In genomic region chr3:10464068-10464434, GRCh38 we compare ENCODE assay signal across 29 cellular contexts. TPM values are rescaled to one million over a fixed set of nuclear protein-coding genes. Genes with fewer than 3 reads are reported as not detected.
A peak's percentile ranks its signal among the peaks of the same experiment; 100 is the strongest.
DNase-seq lines count a peak whose midpoint lies in the region; ATAC-seq and TF ChIP-seq lines count a peak whose summit lies in the region.
"Had no signal": no experiment of that assay in that cellular context is flagged by ENCODE, and none has a peak within 500 bp of the region (broad histone marks: within the 10 kb centered on the region; RNA-seq: fewer than 3 reads in every experiment).

No MANE protein-coding gene starts in this region.

- H3K79me2 ChIP-seq in osteoblast (ENCODE audit: insufficient read depth, low read length) = no peaks in the 10 kb centered on the region

- H3K36me3 ChIP-seq in osteoblast (ENCODE audit: insufficient read depth, low read length) = no peaks in the 10 kb centered on the region
- H3K36me3 ChIP-seq: HAP-1, pancreas, upper lobe of right lung had no signal

- no peaks in the 10 kb centered on the region for H3K9me3 ChIP-seq in osteoblast (ENCODE audit: low read depth, low read length)
- H3K9me3 ChIP-seq: HAP-1, pancreas, upper lobe of right lung had no signal

- H3K4me2 ChIP-seq in osteoblast (ENCODE audit: insufficient read depth, low read length) = no peak overlapping the region
- H3K4me2 ChIP-seq: smooth muscle cell had no signal

- H3K4me1 ChIP-seq in osteoblast (ENCODE audit: insufficient read depth, low read length) = no peaks in the 10 kb centered on the region
- H3K4me1 ChIP-seq: HAP-1, pancreas, upper lobe of right lung had no signal

- TF ChIP-seq CTCF in osteoblast (IDR thresholded peaks at IDR 0.05; ENCODE audit: extremely low read depth, low read depth, low read length) = no peak

- DNase-seq in DMS 273 (lab: John Stamatoyannopoulos, UW; ENCODE audit: unreplicated experiment) (peak; percentile 87), NCI-H2171 (lab: John Stamatoyannopoulos, UW) (peak; percentile 84), cerebellar cortex (ENCODE audit: low spot score) (peak; percentile 93), osteoblast (ENCODE audit: insufficient read length, low spot score, missing footprints) (peak; percentile 1), NCI-H2081 treated with DMSO at 0.1 percent for 48 hours (lab: John Stamatoyannopoulos, UW) (no peak), T-helper 1 cell (no peak)
- no peak for DNase-seq in activated CD4-positive, alpha-beta T cell treated with anti-CD3 and anti-CD28 coated beads for 4 hours
- DNase-seq: activated B cell treated with CpG ODN at 0.5 μM for 24 hours; activated naive CD4-positive, alpha-beta T cell treated with Interleukin-2 at 50 U/mL for 16 hours; DMS79; GDM1; hypothalamus; immature natural killer cell; Kasumi-1; NCI-H226; NCI-H774; nephron progenitor cell; pancreas; RPMI8226; stimulated activated naive CD4-positive, alpha-beta T cell; upper lobe of right lung had no signal

- H3K4me3 ChIP-seq in osteoblast (ENCODE audit: insufficient read depth, low read length) = no peak overlapping the region
- H3K4me3 ChIP-seq: HAP-1, pancreas, smooth muscle cell, upper lobe of right lung had no signal

- H4K20me1 ChIP-seq in osteoblast (ENCODE audit: insufficient read depth, low read length) = no peaks in the 10 kb centered on the region

- H3K27ac ChIP-seq in osteoblast (ENCODE audit: low read depth, low read length) = no peak overlapping the region
- H3K27ac ChIP-seq: pancreas, upper lobe of right lung had no signal

- H2AFZ ChIP-seq in osteoblast (ENCODE audit: low read length) = no peak overlapping the region

- no peak for ATAC-seq in HG03442 (IDR thresholded peaks at IDR 0.05; ENCODE audit: unreplicated experiment)
- ATAC-seq: upper lobe of right lung had no signal

- H3K27me3 ChIP-seq in osteoblast (ENCODE audit: insufficient read depth, low read length) = peaks cover 16% of the 10 kb centered on the region
- H3K27me3 ChIP-seq: pancreas, upper lobe of right lung had no signal

RNA-seq across cellular contexts. Expression of gene ATP2B2, which starts 41.3 kb away (rescaled TPM):
- not detected in 2 replicates for total RNA-seq in osteoblast
- total RNA-seq: activated B cell treated with CpG ODN at 0.5 μM for 24 hours; activated T-helper 1 cell treated with anti-CD3 and anti-CD28 coated beads, Interleukin-12 subunit alpha, Interleukin-12 subunit beta, Interleukin-2, Interleukin-4 antibody, amounts not matched to agents 30 ng/mL and 10 ng/mL and 1 ng/mL, durations not matched to agents 14 hours and 24 hours and 36 hours; endothelial cell of umbilical vein; fibroblast of lung; SK-MEL-5; smooth muscle cell; T-helper 1 cell treated with Interleukin-12 subunit alpha and Interleukin-12 subunit beta and Interleukin-4 antibody, amounts not matched to agents 30 ng/mL and 1 ng/mL, for 36 hours had no signal

Comparison
In these comparisons a context has a peak if more than half of its experiments do, and no peak if none do; other contexts are left out.
1. DNase-seq: peak in DMS 273 (single experiment), NCI-H2171 (single experiment), cerebellar cortex (single experiment) and osteoblast (single experiment); none in NCI-H2081 treated with DMSO at 0.1 percent for 48 hours (single experiment), T-helper 1 cell (0 of 5) and activated CD4-positive, alpha-beta T cell treated with anti-CD3 and anti-CD28 coated beads for 4 hours (0 of 2).